22 cellular contexts compared by ENCODE assay signal in the genomic region with DNA sequence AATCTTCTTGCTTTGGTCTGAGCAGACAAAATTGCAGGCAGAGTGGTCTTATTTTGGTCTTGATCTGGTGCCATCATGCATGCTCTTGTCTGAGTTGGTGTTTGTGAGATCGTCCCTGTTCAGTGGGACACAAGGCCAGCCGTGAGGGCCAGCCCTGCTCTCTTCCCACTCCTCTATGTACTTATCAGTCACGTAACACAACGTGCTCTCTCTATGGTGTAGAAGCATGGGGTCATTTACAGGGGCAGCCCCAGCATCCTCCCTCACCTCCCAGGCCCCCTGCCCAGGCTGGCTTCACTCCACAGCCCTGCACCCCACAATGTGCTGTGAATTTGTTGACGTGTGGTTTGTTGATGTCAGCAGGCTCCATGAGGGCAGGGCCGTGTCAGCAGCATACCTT. TPM values are rescaled to one million over a fixed set of nuclear protein-coding genes. Genes with fewer than 3 reads are reported as not detected.
DNase-seq lines count a peak whose midpoint lies in the region; ATAC-seq and TF ChIP-seq lines count a peak whose summit lies in the region.
"Had no signal": no experiment of that assay in that cellular context is flagged by ENCODE, and none has a peak within 500 bp of the region (broad histone marks: within the 10 kb centered on the region; RNA-seq: fewer than 3 reads in every experiment).

No MANE protein-coding gene starts in this region.

- H3K27ac ChIP-seq in right atrium auricular region: no peak overlapping the region
- H3K27ac ChIP-seq in CD4-positive, alpha-beta memory T cell (ENCODE audit: low read depth, low read length): no peak overlapping the region
- H3K27ac ChIP-seq: A549; BLaER1 treated with 17β-estradiol and CSF1 and Interleukin-3, amounts not matched to agents 10 nM and 100 nM; GM23248 had no signal

- H3K27ac Mint-ChIP-seq in osteocyte (ENCODE audit: unreplicated experiment) (no peak overlapping the region), type B pancreatic cell (no peak overlapping the region)
- H3K27ac Mint-ChIP-seq in CD4-positive, alpha-beta memory T cell: no peak overlapping the region
- H3K27ac Mint-ChIP-seq: CD4-positive, alpha-beta T cell had no signal

- no peaks in the 10 kb centered on the region for H3K4me1 ChIP-seq in right atrium auricular region
- H3K4me1 ChIP-seq in CD4-positive, alpha-beta memory T cell (ENCODE audit: insufficient read depth, low read length): no peaks in the 10 kb centered on the region
- H3K4me1 ChIP-seq: A549, BE2C had no signal

- ATAC-seq in left cardiac atrium: no peak
- ATAC-seq: A549 had no signal

- H3K27me3 ChIP-seq in right atrium auricular region: no peaks in the 10 kb centered on the region
- no peaks in the 10 kb centered on the region for H3K27me3 ChIP-seq in CD4-positive, alpha-beta memory T cell (ENCODE audit: insufficient read depth, low read length)
- H3K27me3 ChIP-seq: BE2C; BLaER1 treated with 17β-estradiol and CSF1 and Interleukin-3, amounts not matched to agents 10 nM and 100 nM had no signal

- no peaks in the 10 kb centered on the region for H3K9me3 ChIP-seq in right atrium auricular region
- no peaks in the 10 kb centered on the region for H3K9me3 ChIP-seq in CD4-positive, alpha-beta memory T cell (ENCODE audit: control insufficient read depth in 1 of 2, low read length in 2 of 2)
- H3K9me3 ChIP-seq: A549, BE2C had no signal

- intact Hi-C loops in left cardiac atrium (cut with DNase I): no loop called here
- intact Hi-C loops in CD4-positive, alpha-beta memory T cell (cut with micrococcal nuclease): no loop called here

- DNase-seq in right atrium auricular region (ENCODE audit: low spot score): peak; percentile 21
- no peak for DNase-seq in left cardiac atrium
- peak; percentile 64 for DNase-seq in osteocyte (ENCODE audit: extremely low spot score, unreplicated experiment)
- DNase-seq in type B pancreatic cell (ENCODE audit: extremely low spot score, unreplicated experiment): peak; percentile 36
- DNase-seq in CD4-positive, alpha-beta memory T cell: no peak
- no peak for DNase-seq in occipital lobe (lab: John Stamatoyannopoulos, UW)
- DNase-seq: 8988T; ACHN; AML-193; BE2C; Calu3; CD4-positive, alpha-beta T cell; COR-L47; DMS153; DND-41; GM23248; H7; HCEC 1CT had no signal

- no peak for TF ChIP-seq CTCF in right atrium auricular region (IDR thresholded peaks at IDR 0.05)
- no peak for TF ChIP-seq CTCF in osteocyte (IDR thresholded peaks at IDR 0.05)
- no peak for TF ChIP-seq CTCF in type B pancreatic cell (conservative IDR thresholded peaks at IDR 0.05)

- CTCF ChIA-PET in CD4-positive, alpha-beta memory T cell (lab: Charles Lee; ENCODE audit: partially characterized antibody): no interaction called here

- no peak overlapping the region for H3K4me3 ChIP-seq in right atrium auricular region
- H3K4me3 ChIP-seq in CD4-positive, alpha-beta memory T cell (ENCODE audit: low read length in 2 of 2): no peak overlapping the region
- H3K4me3 ChIP-seq: A549; BLaER1 treated with 17β-estradiol and CSF1 and Interleukin-3, amounts not matched to agents 10 nM and 100 nM; GM23248 had no signal

- H3K4me3 Mint-ChIP-seq in osteocyte (ENCODE audit: unreplicated experiment) (no peak overlapping the region), type B pancreatic cell (no peak overlapping the region)
- no peak overlapping the region for H3K4me3 Mint-ChIP-seq in CD4-positive, alpha-beta memory T cell
- H3K4me3 Mint-ChIP-seq: CD14-positive monocyte; CD4-positive, alpha-beta T cell had no signal

- H3K9me3 Mint-ChIP-seq in osteocyte (ENCODE audit: unreplicated experiment) (peaks cover 4% of the 10 kb centered on the region), type B pancreatic cell (no peaks in the 10 kb centered on the region)
- H3K9me3 Mint-ChIP-seq in CD4-positive, alpha-beta memory T cell: no peaks in the 10 kb centered on the region
- H3K9me3 Mint-ChIP-seq: CD4-positive, alpha-beta T cell had no signal

- H3K36me3 ChIP-seq in right atrium auricular region: no peaks in the 10 kb centered on the region
- H3K36me3 ChIP-seq in CD4-positive, alpha-beta memory T cell (ENCODE audit: insufficient read depth, low read length): no peaks in the 10 kb centered on the region
- H3K36me3 ChIP-seq: BE2C; BLaER1 treated with 17β-estradiol and CSF1 and Interleukin-3, amounts not matched to agents 10 nM and 100 nM had no signal

- H3K27me3 Mint-ChIP-seq in osteocyte (ENCODE audit: unreplicated experiment): peaks cover 10% of the 10 kb centered on the region
- H3K27me3 Mint-ChIP-seq in type B pancreatic cell: no peaks in the 10 kb centered on the region
- H3K27me3 Mint-ChIP-seq in CD4-positive, alpha-beta memory T cell: peaks cover 2 to 4% of the 10 kb centered on the region in 2 donors
- H3K27me3 Mint-ChIP-seq: CD4-positive, alpha-beta T cell had no signal

- H3K4me1 Mint-ChIP-seq in osteocyte (ENCODE audit: unreplicated experiment): no peaks in the 10 kb centered on the region
- no peaks in the 10 kb centered on the region for H3K4me1 Mint-ChIP-seq in type B pancreatic cell (ENCODE audit: unreplicated experiment)
- H3K4me1 Mint-ChIP-seq in CD4-positive, alpha-beta memory T cell: no peaks in the 10 kb centered on the region
- H3K4me1 Mint-ChIP-seq: CD14-positive monocyte had no signal

- H3K36me3 Mint-ChIP-seq in osteocyte (ENCODE audit: unreplicated experiment) (no peaks in the 10 kb centered on the region), type B pancreatic cell (no peaks in the 10 kb centered on the region)
- H3K36me3 Mint-ChIP-seq in CD4-positive, alpha-beta memory T cell: no peaks in the 10 kb centered on the region
- H3K36me3 Mint-ChIP-seq: CD14-positive monocyte had no signal

- POLR2A ChIA-PET in CD4-positive, alpha-beta memory T cell (lab: Charles Lee; ENCODE audit: partially characterized antibody): no interaction called here

RNA-seq across cellular contexts. Expression of a gene that starts 18.3 kb away (rescaled TPM):
- total RNA-seq in right atrium auricular region: not detected
- total RNA-seq in left cardiac atrium: not detected
- not detected in 2 replicates for total RNA-seq in osteocyte
- total RNA-seq in type B pancreatic cell (ENCODE audit: low replicate concordance): not detected in 2 replicates
- under 1 TPM in 1 of 2 experiments, not detected in 1; 0.61 TPM for total RNA-seq in CD4-positive, alpha-beta memory T cell
- polyA plus RNA-seq in CD4-positive, alpha-beta memory T cell: 1 to 10 TPM in 1 of 2 donors, under 1 TPM in 1; 0.33 to 1.1 TPM
- total RNA-seq in occipital lobe: not detected
- total RNA-seq: Calu3; CD4-positive, alpha-beta T cell; GM23248; H1 had no signal
- polyA plus RNA-seq: A549, GM23248, H1 had no signal

Comparison
In these comparisons a context has a peak if more than half of its experiments do, and no peak if none do; other contexts are left out.
1. DNase-seq: peak in right atrium auricular region (single experiment), osteocyte (single experiment) and type B pancreatic cell (single experiment); none in left cardiac atrium (single experiment), CD4-positive, alpha-beta memory T cell (0 of 5) and occipital lobe (single experiment).